8 cellular contexts compared by ENCODE assay signal in the genomic region with DNA sequence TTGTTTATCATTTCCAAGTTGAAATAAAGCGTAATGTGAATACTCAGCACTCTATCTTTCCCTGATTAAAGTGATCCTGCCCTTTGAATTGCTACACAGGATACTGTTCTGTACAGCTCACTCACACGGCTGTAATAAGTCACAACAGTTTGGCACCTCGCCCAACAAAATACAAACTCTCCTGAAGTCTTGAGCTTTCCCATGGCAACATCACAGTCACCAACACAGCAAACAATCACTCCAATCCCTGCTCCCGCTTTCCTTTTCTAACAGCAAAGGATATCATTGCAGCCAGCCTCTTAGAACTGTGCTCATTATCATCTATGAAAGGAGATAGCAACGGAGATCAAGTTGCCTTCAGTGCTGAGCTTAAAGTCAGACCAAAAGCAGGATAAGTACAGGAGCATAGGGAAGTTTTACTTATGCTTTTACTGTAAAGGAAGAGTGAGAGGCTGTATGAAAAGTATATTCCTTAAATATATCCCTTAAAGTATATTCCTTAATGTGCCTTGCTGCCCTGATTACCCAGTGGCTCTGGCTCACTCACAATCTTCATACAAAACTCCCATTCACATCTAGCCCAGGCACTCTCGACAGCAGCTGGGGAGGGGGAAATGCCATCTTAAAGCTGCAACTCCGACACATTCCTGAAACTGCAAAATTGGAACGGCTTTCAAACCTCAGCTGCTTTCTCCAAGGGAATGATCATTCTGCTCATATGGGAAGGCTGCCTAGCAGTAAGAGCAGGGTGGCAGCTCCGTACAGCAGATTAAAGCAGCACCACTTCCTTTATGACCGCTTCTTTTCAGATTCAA. TPM values are rescaled to one million over a fixed set of nuclear protein-coding genes. Genes with fewer than 3 reads are reported as not detected.
DNase-seq lines count a peak whose midpoint lies in the region; ATAC-seq and TF ChIP-seq lines count a peak whose summit lies in the region.

No MANE protein-coding gene starts in this region.

- intact Hi-C loops in A673 (cut with micrococcal nuclease; ENCODE audit: unreplicated experiment) = loop anchor here (1.0 kb wide), 1 partner anchor 64 kb away; no protein-coding TSS in a partner anchor

- H3K4me3 ChIP-seq in A673 (ENCODE audit: low read depth, low read length, poor library complexity, severe bottlenecking) (peak overlapping the region; percentile 36), HEK293 (ENCODE audit: low read depth, low read length) (peak overlapping the region; percentile 15), RWPE2 (ENCODE audit: severe bottlenecking) (no peak overlapping the region), ectodermal cell (ENCODE audit: insufficient read depth, low read depth, low read length) (no peak overlapping the region), lung (no peak overlapping the region)

- peak; percentile 97 for DNase-seq in A673 (ENCODE audit: low spot score)
- DNase-seq in RWPE2 (ENCODE audit: low spot score) = peak; percentile 87
- peak; percentile 91 for DNase-seq in lung (ENCODE audit: low spot score)
- peak; percentile 68 for DNase-seq in superior temporal gyrus (ENCODE audit: extremely low spot score)
- DNase-seq in NCI-H146 treated with DMSO at 0.1 percent for 48 hours (lab: John Stamatoyannopoulos, UW; ENCODE audit: unreplicated experiment) = no peak
- DNase-seq in UCSD-AML1 (lab: John Stamatoyannopoulos, UW; ENCODE audit: unreplicated experiment) = no peak

- H3K27ac ChIP-seq in A673 (ENCODE audit: low read depth, low read length, poor library complexity, severe bottlenecking) = peak overlapping the region; percentile 83
- peak overlapping the region; percentile 75 for H3K27ac ChIP-seq in HEK293 (ENCODE audit: extremely low read depth, low read depth, low read length)
- H3K27ac ChIP-seq in RWPE2 (ENCODE audit: poor library complexity, severe bottlenecking) = peak overlapping the region; percentile 98
- peak overlapping the region; percentile 94 for H3K27ac ChIP-seq in ectodermal cell (ENCODE audit: insufficient read depth, low read depth, low read length, poor library complexity, severe bottlenecking)
- H3K27ac ChIP-seq in lung (ENCODE audit: low read depth in 1 of 2, low read length in 1 of 2) = peak overlapping the region; percentile 97

- POLR2A ChIA-PET in A673 (lab: Charles Lee; ENCODE audit: low non-redundant PET) = interaction anchor here (0.7 kb wide), 1 partner anchor 82 kb away, joined by 4 read pairs; no protein-coding TSS in a partner anchor
- POLR2A ChIA-PET in HEK293 (lab: Yijun Ruan, JAX) = interaction anchor here (0.7 to 1.7 kb wide), 6 partner anchors 20 to 383 kb away, joined by 3 to 6 read pairs (median 4); partner anchors contain the start of genes CCDC82, JRKL, MAML2 and MTMR2

- CTCF ChIA-PET in A673 (lab: Charles Lee) (interaction anchor here (0.7 to 0.9 kb wide), 3 partner anchors 36 to 458 kb away, joined by 3 to 4 read pairs (median 4); partner anchors contain the start of gene MAML2), HEK293 (lab: Yijun Ruan, JAX) (interaction anchor here (0.6 to 1.4 kb wide), 7 partner anchors 23 to 321 kb away, joined by 3 to 6 read pairs (median 3); partner anchors contain the start of gene MAML2)

- H3K9me3 ChIP-seq in A673 (ENCODE audit: low read depth, low read length, poor library complexity, severe bottlenecking) = no peaks in the 10 kb centered on the region
- H3K9me3 ChIP-seq in HEK293 (ENCODE audit: control insufficient read depth, insufficient read depth, low read depth, low read length) = no peaks in the 10 kb centered on the region
- H3K9me3 ChIP-seq in RWPE2 (ENCODE audit: severe bottlenecking) = no peaks in the 10 kb centered on the region
- H3K9me3 ChIP-seq in ectodermal cell (ENCODE audit: control insufficient read depth, low read length) = no peaks in the 10 kb centered on the region
- no peaks in the 10 kb centered on the region for H3K9me3 ChIP-seq in lung (ENCODE audit: control insufficient read depth in 2 of 2, insufficient read depth in 1 of 2, low read length in 1 of 2)

- no peaks in the 10 kb centered on the region for H3K36me3 ChIP-seq in A673 (ENCODE audit: insufficient read depth, low read length, poor library complexity, severe bottlenecking)
- H3K36me3 ChIP-seq in HEK293 (ENCODE audit: control insufficient read depth in 2 of 2, insufficient read depth in 1 of 2, low read length in 2 of 2) = no peaks in the 10 kb centered on the region
- H3K36me3 ChIP-seq in RWPE2 (ENCODE audit: low read depth) = no peaks in the 10 kb centered on the region
- no peaks in the 10 kb centered on the region for H3K36me3 ChIP-seq in ectodermal cell (ENCODE audit: control insufficient read depth, insufficient read depth, low read length)
- no peaks in the 10 kb centered on the region for H3K36me3 ChIP-seq in lung (ENCODE audit: control insufficient read depth in 2 of 2, insufficient read depth in 2 of 2, low read length in 2 of 2)

- peaks cover 84% of the 10 kb centered on the region for H3K4me1 ChIP-seq in A673 (ENCODE audit: insufficient read depth, low read length, poor library complexity, severe bottlenecking)
- H3K4me1 ChIP-seq in HEK293 (ENCODE audit: control insufficient read depth, insufficient read depth, low read length) = peaks cover 13% of the 10 kb centered on the region
- peaks cover 90% of the 10 kb centered on the region for H3K4me1 ChIP-seq in RWPE2 (ENCODE audit: insufficient read depth, poor library complexity, severe bottlenecking)
- H3K4me1 ChIP-seq in ectodermal cell (ENCODE audit: control insufficient read depth, insufficient read depth, low read length) = peaks cover 16% of the 10 kb centered on the region
- H3K4me1 ChIP-seq in lung (ENCODE audit: control insufficient read depth in 2 of 2, insufficient read depth in 2 of 2, low read length in 2 of 2) = peaks cover 8 to 42% of the 10 kb centered on the region in 2 donors

- ATAC-seq in RWPE2 (ENCODE audit: low read depth) (peak; percentile 77), lung (ENCODE audit: insufficient read depth, low FRiP score) (peak; percentile 68)

- TSS peak; percentile 53 for BruUV-seq in A673 (replicated peaks; lab: Mats Ljungman, UMichigan)

- TF ChIP-seq CTCF in A673 (conservative IDR thresholded peaks at IDR 0.05; ENCODE audit: low read depth, low read length) = no peak
- no peak for TF ChIP-seq CTCF in HEK293 (tag by site-specific recombination; IDR thresholded peaks at IDR 0.05)
- TF ChIP-seq CTCF in RWPE2 (IDR thresholded peaks at IDR 0.05; ENCODE audit: poor library complexity, severe bottlenecking) = no peak
- no peak for TF ChIP-seq CTCF in lung (IDR thresholded peaks at IDR 0.05; ENCODE audit: control extremely low read depth, extremely low read depth)

- no peaks in the 10 kb centered on the region for H3K27me3 ChIP-seq in A673 (replicated peaks; ENCODE audit: insufficient read depth, low read depth, low read length, poor library complexity)
- H3K27me3 ChIP-seq in RWPE2 (ENCODE audit: insufficient read depth, poor library complexity, severe bottlenecking) = no peaks in the 10 kb centered on the region
- H3K27me3 ChIP-seq in ectodermal cell (ENCODE audit: control insufficient read depth, insufficient read depth, low read length, poor library complexity, severe bottlenecking) = no peaks in the 10 kb centered on the region
- no peaks in the 10 kb centered on the region for H3K27me3 ChIP-seq in lung (ENCODE audit: control insufficient read depth, insufficient read depth)

- 33 to 42% methylated on average over 10 of the region's 10 CpGs for WGBS in ectodermal cell, 2 experiments
- 18 to 43% methylated on average over 10 of the region's 10 CpGs for WGBS in lung, 2 donors

TF ChIP-seq in HEK293, 187 proteins besides CTCF, POLR2A, EP300 and RAD21 (continues in another document):
- TF ChIP-seq ZNF518A (tag by site-specific recombination; conservative IDR thresholded peaks at IDR 0.05; ENCODE audit: low read depth) = no peak

RNA-seq across cellular contexts. Expression of gene MAML2, which starts 35.9 kb away (rescaled TPM):
- total RNA-seq in A673 (2021) (6.4 and 7.9 TPM in 2 replicates), lung (10 to 100 TPM; 20.5 to 41.8 TPM)
- 4.2 TPM for polyA plus RNA-seq in ectodermal cell (2013, experiment 1 of 4)
- 5.1 TPM for polyA plus RNA-seq in ectodermal cell (2013, experiment 2 of 4)
- 5.0 TPM for polyA plus RNA-seq in ectodermal cell (2013, experiment 3 of 4)
- polyA plus RNA-seq in ectodermal cell (2013, experiment 4 of 4) = 7.1 TPM
- 1 to 10 TPM; 3.8 to 6.9 TPM for polyA plus RNA-seq in lung

Comparison
In these comparisons a context has a peak if more than half of its experiments do, and no peak if none do; other contexts are left out.
1. DNase-seq: peak in A673 (single experiment), RWPE2 (single experiment), lung (single experiment) and superior temporal gyrus (single experiment); none in NCI-H146 treated with DMSO at 0.1 percent for 48 hours (single experiment) and UCSD-AML1 (single experiment).
2. H3K4me3 ChIP-seq: peak in A673 (single experiment) and HEK293 (single experiment); none in RWPE2 (single experiment), ectodermal cell (single experiment) and lung (single experiment).
3. Peak in every context shown above with its lines, with median percentiles within 50 percentile points of each other: H3K27ac ChIP-seq.